ENCODE assay signal across 16 cellular contexts in genomic region chr13:94369862-94370491, GRCh38.
DNase-seq lines count a peak whose midpoint lies in the region; ATAC-seq and TF ChIP-seq lines count a peak whose summit lies in the region.
"Had no signal": no experiment of that assay in that cellular context is flagged by ENCODE, and none has a peak within 500 bp of the region (broad histone marks: within the 10 kb centered on the region; RNA-seq: fewer than 3 reads in every experiment).

No MANE protein-coding gene starts in this region.

- H3K4me3 ChIP-seq in LNCaP clone FGC (ENCODE audit: low read depth, low read length) (no peak overlapping the region), fibroblast of pulmonary artery (replicated peaks; ENCODE audit: low read depth, low read length) (no peak overlapping the region)

- peak; percentile 90 for DNase-seq in LNCaP clone FGC (ENCODE audit: low read depth)
- DNase-seq in fibroblast of pulmonary artery (ENCODE audit: low read depth), result peak; percentile 31
- no peak for DNase-seq in mesothelial cell of epicardium (ENCODE audit: low spot score in 2 of 2, unreplicated experiment in 2 of 2)
- no peak for DNase-seq in activated T-cell treated with anti-CD3 and anti-CD28 coated beads for 4 hours
- DNase-seq in stimulated activated naive CD8-positive, alpha-beta T cell treated with anti-CD3 and anti-CD28 coated beads, Interleukin-15, amount 100 ng/mL, for 72 hours, result no peak
- DNase-seq: activated CD4-positive, alpha-beta T cell treated with anti-CD3 and anti-CD28 coated beads, Interleukin-2, amount 10 ng/mL, durations not matched to agents 7 days and 5 days; activated T-cell treated with anti-CD3 and anti-CD28 coated beads, Interleukin-2, amount 50 U/mL, for 1 hour; effector CD8-positive, alpha-beta T cell; naive B cell; NCI-H1048; T1000 had no signal

- H3K27ac Mint-ChIP-seq in mesothelial cell of epicardium, result peak overlapping the region; percentile 9
- H3K27ac Mint-ChIP-seq in stimulated activated naive CD8-positive, alpha-beta T cell treated with anti-CD3 and anti-CD28 coated beads, Interleukin-15, amount 100 ng/mL, for 72 hours, result no peak overlapping the region
- H3K27ac Mint-ChIP-seq: activated CD4-positive, alpha-beta T cell treated with anti-CD3 and anti-CD28 coated beads, Interleukin-2, amount 10 ng/mL, durations not matched to agents 7 days and 5 days; activated naive CD8-positive, alpha-beta T cell; B cell; naive B cell had no signal

- no peaks in the 10 kb centered on the region for H3K27me3 Mint-ChIP-seq in mesothelial cell of epicardium (ENCODE audit: low read depth)
- H3K27me3 Mint-ChIP-seq in stimulated activated naive CD8-positive, alpha-beta T cell treated with anti-CD3 and anti-CD28 coated beads, Interleukin-15, amount 100 ng/mL, for 72 hours, result no peaks in the 10 kb centered on the region
- H3K27me3 Mint-ChIP-seq: activated naive CD8-positive, alpha-beta T cell had no signal

- H3K27ac ChIP-seq in 22Rv1, result peak overlapping the region; percentile 76

- H3K36me3 Mint-ChIP-seq in mesothelial cell of epicardium, result peaks cover 11% of the 10 kb centered on the region
- H3K36me3 Mint-ChIP-seq: activated naive CD8-positive, alpha-beta T cell; naive B cell had no signal

- H3K9me3 Mint-ChIP-seq in mesothelial cell of epicardium, result peaks cover 9% of the 10 kb centered on the region
- no peaks in the 10 kb centered on the region for H3K9me3 Mint-ChIP-seq in stimulated activated naive CD8-positive, alpha-beta T cell treated with anti-CD3 and anti-CD28 coated beads, Interleukin-15, amount 100 ng/mL, for 72 hours
- H3K9me3 Mint-ChIP-seq: activated CD4-positive, alpha-beta T cell treated with anti-CD3 and anti-CD28 coated beads, Interleukin-2, amount 10 ng/mL, durations not matched to agents 7 days and 5 days had no signal

- TF ChIP-seq CTCF in 22Rv1 (IDR thresholded peaks at IDR 0.05), result no peak
- TF ChIP-seq CTCF in LNCaP clone FGC (IDR thresholded peaks at IDR 0.05; ENCODE audit: control insufficient read depth, extremely low read depth, insufficient read depth), result no peak
- no peak for TF ChIP-seq CTCF in fibroblast of pulmonary artery (IDR thresholded peaks at IDR 0.05; ENCODE audit: low read length, missing control alignments)
- no peak for TF ChIP-seq CTCF in mesothelial cell of epicardium (IDR thresholded peaks at IDR 0.05; ENCODE audit: unreplicated experiment)

- no peak overlapping the region for H3K4me3 Mint-ChIP-seq in mesothelial cell of epicardium
- no peak overlapping the region for H3K4me3 Mint-ChIP-seq in stimulated activated naive CD8-positive, alpha-beta T cell treated with anti-CD3 and anti-CD28 coated beads, Interleukin-15, amount 100 ng/mL, for 72 hours
- H3K4me3 Mint-ChIP-seq: activated CD4-positive, alpha-beta T cell treated with anti-CD3 and anti-CD28 coated beads, Interleukin-2, amount 10 ng/mL, durations not matched to agents 7 days and 5 days; activated naive CD8-positive, alpha-beta T cell; B cell; naive B cell had no signal

- ATAC-seq in stimulated activated naive CD8-positive, alpha-beta T cell treated with anti-CD3 and anti-CD28 coated beads, Interleukin-15, amount 100 ng/mL, for 72 hours, result no peak
- ATAC-seq in GM19035 (IDR thresholded peaks at IDR 0.05; ENCODE audit: unreplicated experiment) (no peak), GM19452 (IDR thresholded peaks at IDR 0.05; ENCODE audit: unreplicated experiment) (no peak)

- peaks cover 5% of the 10 kb centered on the region for H3K4me1 Mint-ChIP-seq in mesothelial cell of epicardium
- no peaks in the 10 kb centered on the region for H3K4me1 Mint-ChIP-seq in stimulated activated naive CD8-positive, alpha-beta T cell treated with anti-CD3 and anti-CD28 coated beads, Interleukin-15, amount 100 ng/mL, for 72 hours
- H3K4me1 Mint-ChIP-seq: activated CD4-positive, alpha-beta T cell treated with anti-CD3 and anti-CD28 coated beads, Interleukin-2, amount 10 ng/mL, durations not matched to agents 7 days and 5 days; B cell; naive B cell had no signal

Comparison
In these comparisons a context has a peak if more than half of its experiments do, and no peak if none do; other contexts are left out.
1. DNase-seq: peak in LNCaP clone FGC (single experiment) and fibroblast of pulmonary artery (single experiment); none in mesothelial cell of epicardium (0 of 2), activated T-cell treated with anti-CD3 and anti-CD28 coated beads for 4 hours (single experiment) and stimulated activated naive CD8-positive, alpha-beta T cell treated with anti-CD3 and anti-CD28 coated beads, Interleukin-15, amount 100 ng/mL, for 72 hours (0 of 2).